Comparison of ENCODE assay signal across 14 cellular contexts in genomic region chr5:175915066-175916037, GRCh38. TPM values are rescaled to one million over a fixed set of nuclear protein-coding genes. Genes with fewer than 3 reads are reported as not detected.
DNase-seq lines count a peak whose midpoint lies in the region; ATAC-seq and TF ChIP-seq lines count a peak whose summit lies in the region.
"Not testable (repeated sequence)": the region's sequence is repeated elsewhere in the genome, so short reads cannot be mapped to it uniquely, and the experiment has no call there.
"Had no signal": no experiment of that assay in that cellular context is flagged by ENCODE, and none has a peak within 500 bp of the region (broad histone marks: within the 10 kb centered on the region; RNA-seq: fewer than 3 reads in every experiment).

No MANE protein-coding gene starts in this region.

- peak overlapping the region; percentile 23 for H2AFZ ChIP-seq in parathyroid adenoma

- not testable (repeated sequence) for H3K4me3 ChIP-seq in CD8-positive, alpha-beta memory T cell (ENCODE audit: low read length); parathyroid adenoma (ENCODE audit: low read depth, low read length)

- H3K27ac ChIP-seq in CD8-positive, alpha-beta memory T cell (ENCODE audit: low read depth, low read length); parathyroid adenoma: not testable (repeated sequence)

- POLR2A ChIA-PET in CD8-positive, alpha-beta memory T cell (lab: Charles Lee); activated CD8-positive, alpha-beta T cell treated with anti-CD3 and anti-CD28 coated beads, Interleukin-2, amount 10 ng/mL, durations not matched to agents 7 days and 5 days (lab: Charles Lee): not testable (repeated sequence)

- TF ChIP-seq CTCF in parathyroid adenoma (IDR thresholded peaks at IDR 0.05), result not testable (repeated sequence)

- H3K9me3 Mint-ChIP-seq in CD8-positive, alpha-beta memory T cell; activated CD8-positive, alpha-beta T cell treated with anti-CD3 and anti-CD28 coated beads, Interleukin-2, amount 10 ng/mL, durations not matched to agents 7 days and 5 days (ENCODE audit: insufficient read depth); effector memory CD8-positive, alpha-beta T cell: not testable (repeated sequence)

- H3K9ac ChIP-seq in parathyroid adenoma, result not testable (repeated sequence)

- H3K27ac Mint-ChIP-seq in CD8-positive, alpha-beta memory T cell, result peak overlapping the region; percentile 72 to 96 (median 89)
- peak overlapping the region; percentile 81 for H3K27ac Mint-ChIP-seq in activated CD8-positive, alpha-beta T cell treated with anti-CD3 and anti-CD28 coated beads, Interleukin-2, amount 10 ng/mL, durations not matched to agents 7 days and 5 days
- H3K27ac Mint-ChIP-seq in effector memory CD8-positive, alpha-beta T cell, result peak overlapping the region; percentile 91 to 95

- peak overlapping the region; percentile 70 to 90 (median 79) for H3K4me3 Mint-ChIP-seq in CD8-positive, alpha-beta memory T cell
- peak overlapping the region; percentile 64 for H3K4me3 Mint-ChIP-seq in activated CD8-positive, alpha-beta T cell treated with anti-CD3 and anti-CD28 coated beads, Interleukin-2, amount 10 ng/mL, durations not matched to agents 7 days and 5 days
- H3K4me3 Mint-ChIP-seq in effector memory CD8-positive, alpha-beta T cell, result peak overlapping the region; percentile 87 to 89

- H3K36me3 Mint-ChIP-seq in CD8-positive, alpha-beta memory T cell, result peaks cover 0 to 19% (median 13%) of the 10 kb centered on the region in 3 donors
- H3K36me3 Mint-ChIP-seq in activated CD8-positive, alpha-beta T cell treated with anti-CD3 and anti-CD28 coated beads, Interleukin-2, amount 10 ng/mL, durations not matched to agents 7 days and 5 days (ENCODE audit: low read depth); effector memory CD8-positive, alpha-beta T cell (ENCODE audit: insufficient read depth): not testable (repeated sequence)

- not testable (repeated sequence) for H3K27me3 Mint-ChIP-seq in CD8-positive, alpha-beta memory T cell; activated CD8-positive, alpha-beta T cell treated with anti-CD3 and anti-CD28 coated beads, Interleukin-2, amount 10 ng/mL, durations not matched to agents 7 days and 5 days (ENCODE audit: low read depth); effector memory CD8-positive, alpha-beta T cell

- CTCF ChIA-PET in CD8-positive, alpha-beta memory T cell (lab: Charles Lee); activated CD8-positive, alpha-beta T cell treated with anti-CD3 and anti-CD28 coated beads, Interleukin-2, amount 10 ng/mL, durations not matched to agents 7 days and 5 days (lab: Charles Lee): not testable (repeated sequence)

- not testable (repeated sequence) for H3K9me3 ChIP-seq in CD8-positive, alpha-beta memory T cell (ENCODE audit: low read length); parathyroid adenoma (ENCODE audit: control insufficient read depth, low read length)

- not testable (repeated sequence) for H3K36me3 ChIP-seq in CD8-positive, alpha-beta memory T cell (ENCODE audit: insufficient read depth, low read length); parathyroid adenoma (ENCODE audit: control insufficient read depth, insufficient read depth, low read length)

- peak in 1 of 5 donors; percentile 23 for DNase-seq in CD8-positive, alpha-beta memory T cell
- not testable (repeated sequence) for DNase-seq in activated CD8-positive, alpha-beta T cell treated with anti-CD3 and anti-CD28 coated beads, Interleukin-2, amount 10 ng/mL, durations not matched to agents 7 days and 5 days
- peak; percentile 15 to 25 (median 18) for DNase-seq in effector memory CD8-positive, alpha-beta T cell

- not testable (repeated sequence) for H3K4me2 ChIP-seq in parathyroid adenoma (ENCODE audit: low read length)

- not testable (repeated sequence) for H3K4me1 ChIP-seq in CD8-positive, alpha-beta memory T cell (ENCODE audit: insufficient read depth, low read length); parathyroid adenoma

- H3K79me2 ChIP-seq in parathyroid adenoma, result not testable (repeated sequence)

- ATAC-seq in GM19023 (IDR thresholded peaks at IDR 0.05; ENCODE audit: unreplicated experiment) (peak; percentile 49), GM21619 (IDR thresholded peaks at IDR 0.05; ENCODE audit: unreplicated experiment) (peak; percentile 46), HG03097 (IDR thresholded peaks at IDR 0.05; ENCODE audit: low FRiP score, unreplicated experiment) (peak; percentile 45), HG03571 (IDR thresholded peaks at IDR 0.05; ENCODE audit: unreplicated experiment) (peak; percentile 52)
- ATAC-seq in activated CD8-positive, alpha-beta T cell treated with anti-CD3 and anti-CD28 coated beads, Interleukin-2, amount 10 ng/mL, durations not matched to agents 7 days and 5 days, result peak; percentile 70
- ATAC-seq in effector memory CD8-positive, alpha-beta T cell (replicated peaks), result peak; percentile 96

- not testable (repeated sequence) for H3K27me3 ChIP-seq in CD8-positive, alpha-beta memory T cell (ENCODE audit: insufficient read depth, low read length, poor library complexity, severe bottlenecking); parathyroid adenoma (ENCODE audit: control insufficient read depth, insufficient read depth, low read length)

- peaks cover 17 to 34% (median 30%) of the 10 kb centered on the region in 3 donors for H3K4me1 Mint-ChIP-seq in CD8-positive, alpha-beta memory T cell
- H3K4me1 Mint-ChIP-seq in activated CD8-positive, alpha-beta T cell treated with anti-CD3 and anti-CD28 coated beads, Interleukin-2, amount 10 ng/mL, durations not matched to agents 7 days and 5 days (ENCODE audit: low read depth); effector memory CD8-positive, alpha-beta T cell (ENCODE audit: low read depth in 2 of 2): not testable (repeated sequence)

RNA-seq across cellular contexts. Expression of gene CPLX2, which starts 44.0 kb away (rescaled TPM):
- total RNA-seq in CD8-positive, alpha-beta memory T cell, result not detected
- polyA plus RNA-seq in CD8-positive, alpha-beta memory T cell, result not detected
- total RNA-seq in activated CD8-positive, alpha-beta T cell treated with anti-CD3 and anti-CD28 coated beads, Interleukin-2, amount 10 ng/mL, durations not matched to agents 7 days and 5 days, result not detected
- total RNA-seq: cardiac septum; CD4-positive, alpha-beta T cell; left ventricle myocardium superior; sciatic nerve; ureter had no signal
- polyA plus RNA-seq: ovary had no signal

RNA-seq across cellular contexts. Expression of gene THOC3, which starts 52.8 kb away (rescaled TPM):
- total RNA-seq in CD8-positive, alpha-beta memory T cell, result 10 to 100 TPM; 62.0 to 63.5 TPM
- polyA plus RNA-seq in CD8-positive, alpha-beta memory T cell, result 73.0 TPM
- 10 to 100 TPM; 66.0 to 67.3 TPM for total RNA-seq in activated CD8-positive, alpha-beta T cell treated with anti-CD3 and anti-CD28 coated beads, Interleukin-2, amount 10 ng/mL, durations not matched to agents 7 days and 5 days

Comparison
In these comparisons a context has a peak if more than half of its experiments do, and no peak if none do; other contexts are left out.
1. ATAC-seq: peak in every context shown above with its lines; median percentile 96 in effector memory CD8-positive, alpha-beta T cell; 70 in activated CD8-positive, alpha-beta T cell treated with anti-CD3 and anti-CD28 coated beads, Interleukin-2, amount 10 ng/mL, durations not matched to agents 7 days and 5 days; 52 in HG03571; 49 in GM19023; 46 in GM21619; 45 in HG03097.